18 cellular contexts compared by ENCODE assay signal in the genomic region with DNA sequence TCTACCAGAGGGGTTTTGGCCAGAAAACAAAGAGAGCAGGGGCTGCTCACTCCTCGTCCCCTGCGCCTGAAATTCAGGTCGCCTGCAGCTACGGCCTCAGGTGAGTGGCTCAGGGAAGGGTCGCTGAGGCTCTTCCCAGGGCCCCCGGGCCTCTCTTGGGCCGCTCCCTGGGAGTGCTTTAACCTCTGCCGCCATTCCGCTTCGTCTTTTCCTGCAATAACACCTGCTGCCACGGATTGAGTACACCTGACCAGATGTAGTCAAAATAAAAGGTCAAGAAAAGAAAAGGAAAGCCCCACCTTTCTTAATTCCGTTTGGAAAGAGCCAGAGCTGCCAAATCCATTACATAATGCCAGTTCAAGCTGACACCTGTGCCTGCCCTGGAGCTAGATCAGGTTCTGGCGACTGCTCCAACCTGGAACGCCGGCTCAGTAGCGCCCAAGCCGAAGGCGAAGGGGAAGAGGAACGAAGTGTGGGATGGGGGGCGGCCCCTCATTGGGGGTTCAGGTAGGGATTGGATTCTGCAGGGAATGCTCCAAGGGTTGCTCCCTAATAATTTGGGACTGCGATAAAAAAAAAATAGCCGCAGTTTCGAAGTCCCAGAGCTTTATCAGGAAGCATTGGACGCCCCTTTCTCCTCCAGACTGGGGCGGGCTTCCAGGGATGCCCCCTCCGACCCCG.
A peak's percentile ranks its signal among the peaks of the same experiment; 100 is the strongest.
DNase-seq lines count a peak whose midpoint lies in the region; ATAC-seq and TF ChIP-seq lines count a peak whose summit lies in the region.
"Had no signal": no experiment of that assay in that cellular context is flagged by ENCODE, and none has a peak within 500 bp of the region (broad histone marks: within the 10 kb centered on the region; RNA-seq: fewer than 3 reads in every experiment).

No MANE protein-coding gene starts in this region.

- H3K23ac ChIP-seq in neuronal stem cell (ENCODE audit: low read depth, low read length, poor library complexity) = no peak overlapping the region

- no peak overlapping the region for H4K91ac ChIP-seq in neuronal stem cell (ENCODE audit: low read depth, low read length, poor library complexity)

- ATAC-seq in GM23338 (peak; percentile 14), WTC11 (peak; percentile 27)
- no peak for ATAC-seq in stimulated activated naive CD8-positive, alpha-beta T cell treated with anti-CD3 and anti-CD28 coated beads, Interleukin-15, amount 100 ng/mL, for 72 hours
- ATAC-seq: foreskin keratinocyte, mucosa of descending colon had no signal

- H3K9me2 ChIP-seq in GM23338 (ENCODE audit: insufficient read depth) = no peaks in the 10 kb centered on the region

- peak overlapping the region; percentile 68 for H3K4me3 Mint-ChIP-seq in GM23338
- H3K4me3 Mint-ChIP-seq in WTC11 = peak overlapping the region; percentile 61
- H3K4me3 Mint-ChIP-seq in glutamatergic neuron (ENCODE audit: unreplicated experiment) = peak overlapping the region; percentile 83
- no peak overlapping the region for H3K4me3 Mint-ChIP-seq in activated T-cell treated with anti-CD3 and anti-CD28 coated beads, Interleukin-2, amount 50 U/mL, for 24 hours
- H3K4me3 Mint-ChIP-seq in stimulated activated naive CD8-positive, alpha-beta T cell treated with anti-CD3 and anti-CD28 coated beads, Interleukin-15, amount 100 ng/mL, for 72 hours = no peak overlapping the region

- peak overlapping the region; percentile 20 for H2AK5ac ChIP-seq in neuronal stem cell (ENCODE audit: low read depth, low read length)

- H3K36me3 Mint-ChIP-seq in GM23338 (ENCODE audit: low read depth) (no peaks in the 10 kb centered on the region), WTC11 (no peaks in the 10 kb centered on the region), glutamatergic neuron (ENCODE audit: unreplicated experiment) (no peaks in the 10 kb centered on the region)
- H3K36me3 Mint-ChIP-seq in activated T-cell treated with anti-CD3 and anti-CD28 coated beads, Interleukin-2, amount 50 U/mL, for 24 hours (ENCODE audit: low read depth) = no peaks in the 10 kb centered on the region
- H3K36me3 Mint-ChIP-seq: CD4-positive, CD25-positive, alpha-beta regulatory T cell had no signal

- in situ Hi-C loops in GM13977 (cut with MboI; ENCODE audit: low pct_unique_long_range_greater_than_20kb, low sequenced_read_pairs, unreplicated experiment) = loop anchor here (10.0 kb wide), 1 partner anchor 904 kb away; no protein-coding TSS in a partner anchor

- WGBS in neuronal stem cell (ENCODE audit: extremely low coverage in 2 of 2, insufficient read length in 2 of 2, insufficient replicate concordance in 1 of 2), 2 donors = no CpG with 5 or more reads among the region's 27 CpGs

- peak; percentile 82 for DNase-seq in GM23338 (ENCODE audit: low spot score)
- peak; percentile 65 for DNase-seq in WTC11 (ENCODE audit: low spot score)
- no peak for DNase-seq in glutamatergic neuron
- DNase-seq in neuronal stem cell (ENCODE audit: low spot score) = no peak
- no peak for DNase-seq in activated T-cell treated with anti-CD3 and anti-CD28 coated beads, Interleukin-2, amount 50 U/mL, for 24 hours
- DNase-seq in stimulated activated naive CD8-positive, alpha-beta T cell treated with anti-CD3 and anti-CD28 coated beads, Interleukin-15, amount 100 ng/mL, for 72 hours = no peak
- DNase-seq in GM13977 (ENCODE audit: low spot score) = no peak
- DNase-seq: activated naive CD4-positive, alpha-beta T cell treated with anti-CD3 and anti-CD28 coated beads, Interleukin-2, amount 50 U/mL, for 16 hours; brain microvascular endothelial cell; CD4-positive, CD25-positive, alpha-beta regulatory T cell; dermis blood vessel endothelial cell; foreskin keratinocyte; left ventricle myocardium inferior; mucosa of descending colon; NCI-H2107; NCI-H526; stimulated activated CD8-positive, alpha-beta memory T cell treated with anti-CD3 and anti-CD28 coated beads, Interleukin-4, amount 100 ng/mL, for 48 hours had no signal

- no peaks in the 10 kb centered on the region for H3K79me1 ChIP-seq in neuronal stem cell (ENCODE audit: low read depth, low read length)

- H3K4ac ChIP-seq in neuronal stem cell (ENCODE audit: low read length) = no peak overlapping the region

- no peaks in the 10 kb centered on the region for H3K36me3 ChIP-seq in GM23338 (ENCODE audit: insufficient read depth)
- H3K36me3 ChIP-seq in neuronal stem cell (replicated peaks in 1 of 2; ENCODE audit: control insufficient read depth in 2 of 2, insufficient read depth in 2 of 2, low read length in 2 of 2) = no peaks in the 10 kb centered on the region
- H3K36me3 ChIP-seq: brain microvascular endothelial cell, left ventricle myocardium inferior, suprapubic skin had no signal

- H2BK120ac ChIP-seq in neuronal stem cell (ENCODE audit: low read depth, low read length) = no peak overlapping the region

- peaks cover 6% of the 10 kb centered on the region for H4K20me1 ChIP-seq in GM23338 (replicated peaks; ENCODE audit: insufficient read depth)

- no peaks in the 10 kb centered on the region for H3K79me2 ChIP-seq in GM23338 (replicated peaks; ENCODE audit: insufficient read depth)

- no peak overlapping the region for H2BK12ac ChIP-seq in neuronal stem cell (ENCODE audit: low read length)

- no peak overlapping the region for H4K8ac ChIP-seq in neuronal stem cell (ENCODE audit: low read depth, low read length)

- H3K9me3 Mint-ChIP-seq in GM23338 (no peaks in the 10 kb centered on the region; the same call in 2 of the 3 replicates), WTC11 (no peaks in the 10 kb centered on the region), glutamatergic neuron (ENCODE audit: unreplicated experiment) (peaks cover 21% of the 10 kb centered on the region)
- H3K9me3 Mint-ChIP-seq in activated T-cell treated with anti-CD3 and anti-CD28 coated beads, Interleukin-2, amount 50 U/mL, for 24 hours = no peaks in the 10 kb centered on the region
- peaks cover 0 to 8% of the 10 kb centered on the region in 2 donors for H3K9me3 Mint-ChIP-seq in stimulated activated naive CD8-positive, alpha-beta T cell treated with anti-CD3 and anti-CD28 coated beads, Interleukin-15, amount 100 ng/mL, for 72 hours

- peaks cover 0 to 1% of the 10 kb centered on the region in 2 donors for H3K9me3 ChIP-seq in neuronal stem cell (replicated peaks in 1 of 2; ENCODE audit: control insufficient read depth in 2 of 2, insufficient read depth in 1 of 2, low read depth in 1 of 2, low read length in 2 of 2)
- H3K9me3 ChIP-seq: left ventricle myocardium inferior, mucosa of descending colon, suprapubic skin had no signal

- peaks cover 100% of the 10 kb centered on the region for H3K27me3 Mint-ChIP-seq in GM23338 (ENCODE audit: insufficient read depth, low read depth, poor library complexity)
- H3K27me3 Mint-ChIP-seq in WTC11 (ENCODE audit: low read depth) = peaks cover 100% of the 10 kb centered on the region
- peaks cover 54% of the 10 kb centered on the region for H3K27me3 Mint-ChIP-seq in glutamatergic neuron (ENCODE audit: unreplicated experiment)
- peaks cover 100% of the 10 kb centered on the region for H3K27me3 Mint-ChIP-seq in activated T-cell treated with anti-CD3 and anti-CD28 coated beads, Interleukin-2, amount 50 U/mL, for 24 hours
- H3K27me3 Mint-ChIP-seq in stimulated activated naive CD8-positive, alpha-beta T cell treated with anti-CD3 and anti-CD28 coated beads, Interleukin-15, amount 100 ng/mL, for 72 hours = peaks cover 100% of the 10 kb centered on the region

- no peak overlapping the region for H2BK5ac ChIP-seq in neuronal stem cell (ENCODE audit: low read length)

- no peak overlapping the region for H3K27ac Mint-ChIP-seq in GM23338
- no peak overlapping the region for H3K27ac Mint-ChIP-seq in WTC11
- no peak overlapping the region for H3K27ac Mint-ChIP-seq in glutamatergic neuron (ENCODE audit: unreplicated experiment)
- no peak overlapping the region for H3K27ac Mint-ChIP-seq in activated T-cell treated with anti-CD3 and anti-CD28 coated beads, Interleukin-2, amount 50 U/mL, for 24 hours
- no peak overlapping the region for H3K27ac Mint-ChIP-seq in stimulated activated naive CD8-positive, alpha-beta T cell treated with anti-CD3 and anti-CD28 coated beads, Interleukin-15, amount 100 ng/mL, for 72 hours

- H3K4me1 ChIP-seq in GM23338 (ENCODE audit: insufficient read depth) = peaks cover 78% of the 10 kb centered on the region
- peaks cover 2 to 12% of the 10 kb centered on the region in 2 donors for H3K4me1 ChIP-seq in neuronal stem cell (ENCODE audit: control insufficient read depth in 2 of 2, insufficient read depth in 1 of 2, low read depth in 1 of 2, low read length in 2 of 2)
- H3K4me1 ChIP-seq: foreskin keratinocyte had no signal

- peaks cover 76% of the 10 kb centered on the region for H3K4me1 Mint-ChIP-seq in GM23338
- peaks cover 76% of the 10 kb centered on the region for H3K4me1 Mint-ChIP-seq in WTC11
- peaks cover 27% of the 10 kb centered on the region for H3K4me1 Mint-ChIP-seq in glutamatergic neuron (ENCODE audit: low read depth, unreplicated experiment)
- peaks cover 21% of the 10 kb centered on the region for H3K4me1 Mint-ChIP-seq in activated T-cell treated with anti-CD3 and anti-CD28 coated beads, Interleukin-2, amount 50 U/mL, for 24 hours (ENCODE audit: low read depth)
- peaks cover 51% of the 10 kb centered on the region for H3K4me1 Mint-ChIP-seq in stimulated activated naive CD8-positive, alpha-beta T cell treated with anti-CD3 and anti-CD28 coated beads, Interleukin-15, amount 100 ng/mL, for 72 hours

- peaks cover 26% of the 10 kb centered on the region for H3F3A ChIP-seq in GM23338 (replicated peaks; ENCODE audit: low read depth)

- no peak overlapping the region for H2BK15ac ChIP-seq in neuronal stem cell (ENCODE audit: low read length)

- H3K9ac ChIP-seq in neuronal stem cell (ENCODE audit: low read depth, low read length, poor library complexity) = no peak overlapping the region

- H3K18ac ChIP-seq in neuronal stem cell (ENCODE audit: low read length) = peak overlapping the region; percentile 74

- H3K4me3 ChIP-seq in GM23338 = peak overlapping the region; percentile 58
- no peak overlapping the region for H3K4me3 ChIP-seq in neuronal stem cell (ENCODE audit: low read length in 2 of 2)
- H3K4me3 ChIP-seq: left ventricle myocardium inferior, mucosa of descending colon, suprapubic skin had no signal

- H3K14ac ChIP-seq in neuronal stem cell (ENCODE audit: low read length) = no peak overlapping the region

- H3K27ac ChIP-seq in GM23338 (ENCODE audit: low read depth) (no peak overlapping the region), neuronal stem cell (replicated peaks; ENCODE audit: low read length) (no peak overlapping the region)
- H3K27ac ChIP-seq: brain microvascular endothelial cell, foreskin keratinocyte, left ventricle myocardium inferior, suprapubic skin had no signal

- H3K27me3 ChIP-seq in GM23338 (ENCODE audit: insufficient read depth) = peaks cover 100% of the 10 kb centered on the region
- peaks cover 68 to 100% (median 99%) of the 10 kb centered on the region in 3 experiments for H3K27me3 ChIP-seq in neuronal stem cell (ENCODE audit: control insufficient read depth in 3 of 3, insufficient read depth in 3 of 3, low read depth in 1 of 3, low read length in 3 of 3)

- no peak for TF ChIP-seq CTCF in GM23338 (conservative IDR thresholded peaks at IDR 0.05; ENCODE audit: low read depth in 2 of 2)
- no peak for TF ChIP-seq CTCF in WTC11 (IDR thresholded peaks at IDR 0.05)
- no peak for TF ChIP-seq CTCF in glutamatergic neuron (IDR thresholded peaks at IDR 0.05; ENCODE audit: partially characterized antibody, unreplicated experiment)
- no peak for TF ChIP-seq CTCF in GM13977 (IDR thresholded peaks at IDR 0.05; ENCODE audit: extremely low read depth, insufficient read depth, missing control alignments)

- H3K4me2 ChIP-seq in GM23338 (peak overlapping the region; percentile 86), neuronal stem cell (ENCODE audit: insufficient read depth, low read length, poor library complexity, severe bottlenecking) (no peak overlapping the region)

- POLR2A ChIA-PET in WTC11 (lab: Charles Lee) = interaction anchor here (1.3 kb wide), 1 partner anchor 13 kb away, joined by 3 read pairs; no protein-coding TSS in a partner anchor

- H2AFZ ChIP-seq in GM23338 = peak overlapping the region; percentile 45; the same call in 1 of the 2 replicates
- H2AFZ ChIP-seq in neuronal stem cell (ENCODE audit: low read length) = peak overlapping the region; percentile 33

- CTCF ChIA-PET in WTC11 (lab: Charles Lee) = interaction anchor here (0.7 to 5.0 kb wide), 8 partner anchors 8 to 970 kb away, joined by 3 to 50 read pairs (median 10); no protein-coding TSS in a partner anchor

Comparison
In these comparisons a context has a peak if more than half of its experiments do, and no peak if none do; other contexts are left out.
1. DNase-seq: peak in GM23338 (single experiment) and WTC11 (single experiment); none in glutamatergic neuron (single experiment), neuronal stem cell (single experiment), activated T-cell treated with anti-CD3 and anti-CD28 coated beads, Interleukin-2, amount 50 U/mL, for 24 hours (single experiment), stimulated activated naive CD8-positive, alpha-beta T cell treated with anti-CD3 and anti-CD28 coated beads, Interleukin-15, amount 100 ng/mL, for 72 hours (0 of 2) and GM13977 (single experiment).
2. H3K4me3 Mint-ChIP-seq: peak in GM23338 (single experiment), WTC11 (single experiment) and glutamatergic neuron (single experiment); none in activated T-cell treated with anti-CD3 and anti-CD28 coated beads, Interleukin-2, amount 50 U/mL, for 24 hours (single experiment) and stimulated activated naive CD8-positive, alpha-beta T cell treated with anti-CD3 and anti-CD28 coated beads, Interleukin-15, amount 100 ng/mL, for 72 hours (0 of 2).